20 cellular contexts compared by ENCODE assay signal in the genomic region with DNA sequence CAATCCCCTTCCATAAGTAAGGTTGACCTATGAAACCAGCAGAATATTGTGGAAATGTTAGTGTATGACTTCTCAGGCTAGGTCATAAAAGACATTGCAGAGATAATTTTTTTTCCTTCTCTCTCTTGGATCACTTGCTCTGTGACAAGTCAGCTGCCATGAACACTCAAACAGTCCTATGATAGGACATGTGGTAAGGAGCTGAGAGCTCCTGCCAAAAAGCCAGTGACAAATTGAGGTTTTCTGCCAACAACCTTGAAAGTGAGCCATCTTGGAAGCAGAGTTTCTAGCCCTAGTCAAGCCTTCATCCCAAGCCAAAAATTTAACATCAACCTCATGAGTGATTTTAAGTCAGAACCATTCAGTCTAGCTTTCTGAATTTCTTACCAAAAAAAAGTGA.
DNase-seq lines count a peak whose midpoint lies in the region; ATAC-seq and TF ChIP-seq lines count a peak whose summit lies in the region.
"Had no signal": no experiment of that assay in that cellular context is flagged by ENCODE, and none has a peak within 500 bp of the region (broad histone marks: within the 10 kb centered on the region; RNA-seq: fewer than 3 reads in every experiment).

No MANE protein-coding gene starts in this region.

- H3K36me3 ChIP-seq in MG63: no peaks in the 10 kb centered on the region
- H3K36me3 ChIP-seq in left lung: no peaks in the 10 kb centered on the region
- H3K36me3 ChIP-seq: lower lobe of right lung, upper lobe of right lung had no signal

- no peaks in the 10 kb centered on the region for H3K4me1 ChIP-seq in left lung
- H3K4me1 ChIP-seq: lower lobe of right lung, upper lobe of right lung had no signal

- no peak overlapping the region for H3K27ac ChIP-seq in left lung
- H3K27ac ChIP-seq: lower lobe of right lung, upper lobe of right lung had no signal

- TF ChIP-seq CTCF in left lung (IDR thresholded peaks at IDR 0.05): no peak

- H3K27me3 ChIP-seq in MG63: no peaks in the 10 kb centered on the region
- H3K27me3 ChIP-seq in left lung: no peaks in the 10 kb centered on the region
- H3K27me3 ChIP-seq: upper lobe of right lung had no signal

- DNase-seq in AG08395 (ENCODE audit: low spot score) (peak; percentile 42), MG63 (peak; percentile 48), globus pallidus (ENCODE audit: low spot score) (peak; percentile 40), pons (ENCODE audit: low spot score) (peak; percentile 54), left lung (no peak)
- no peak for DNase-seq in activated T-cell treated with anti-CD3 and anti-CD28 coated beads, Interleukin-2, amount 50 U/mL, for 48 hours
- DNase-seq: activated CD4-positive, alpha-beta T cell treated with anti-CD3 and anti-CD28 coated beads, Interleukin-2, amount 50 U/mL, for 1 hour; activated CD8-positive, alpha-beta memory T cell treated with anti-CD3 and anti-CD28 coated beads, Interleukin-2, amount 50 U/mL, for 4 hours; activated gamma-delta T cell treated with Interleukin-2 at 50 U/mL for 16 hours; CD4-positive, alpha-beta T cell; DMS79 treated with DMSO at 0.1 percent for 48 hours; lower lobe of right lung; NCI-H1048; SIG-M5; stimulated activated CD4-positive, alpha-beta T cell treated with anti-CD3 and anti-CD28 coated beads, Interleukin-2, amount 100 ng/mL, for 48 hours; upper lobe of right lung had no signal

- H3K4me3 ChIP-seq in MG63: no peak overlapping the region
- no peak overlapping the region for H3K4me3 ChIP-seq in left lung
- H3K4me3 ChIP-seq: K562, lower lobe of right lung, skin epidermis, upper lobe of right lung had no signal

- H3K9me3 ChIP-seq in MG63 (no peaks in the 10 kb centered on the region), left lung (no peaks in the 10 kb centered on the region)
- H3K9me3 ChIP-seq: lower lobe of right lung, upper lobe of right lung had no signal

- no peak for ATAC-seq in left lung
- ATAC-seq in HG03469 (IDR thresholded peaks at IDR 0.05; ENCODE audit: unreplicated experiment): no peak
- ATAC-seq in HG03571 (IDR thresholded peaks at IDR 0.05; ENCODE audit: unreplicated experiment): no peak
- ATAC-seq: K562, lower lobe of right lung, upper lobe of right lung had no signal

- intact Hi-C loops in left lung (cut with DNase I): no loop called here

Comparison
In these comparisons a context has a peak if more than half of its experiments do, and no peak if none do; other contexts are left out.
1. DNase-seq: peak in AG08395 (single experiment), MG63 (single experiment), globus pallidus (single experiment) and pons (single experiment); none in left lung (0 of 2) and activated T-cell treated with anti-CD3 and anti-CD28 coated beads, Interleukin-2, amount 50 U/mL, for 48 hours (0 of 2).